9 cellular contexts compared by ENCODE assay signal in genomic region chr21:42850866-42851391, GRCh38. TPM values are rescaled to one million over a fixed set of nuclear protein-coding genes. Genes with fewer than 3 reads are reported as not detected.
DNase-seq lines count a peak whose midpoint lies in the region; ATAC-seq and TF ChIP-seq lines count a peak whose summit lies in the region.
"Had no signal": no experiment of that assay in that cellular context is flagged by ENCODE, and none has a peak within 500 bp of the region (broad histone marks: within the 10 kb centered on the region; RNA-seq: fewer than 3 reads in every experiment).

No MANE protein-coding gene starts in this region.

- ATAC-seq in naive B cell (ENCODE audit: low read depth in 2 of 2): peak; percentile 53 to 62
- ATAC-seq in GM18870 (IDR thresholded peaks at IDR 0.05; ENCODE audit: unreplicated experiment): no peak
- ATAC-seq in GM19351 (IDR thresholded peaks at IDR 0.05; ENCODE audit: unreplicated experiment): no peak

- no peaks in the 10 kb centered on the region for H3K79me2 ChIP-seq in hepatocyte

- peaks cover 0 to 16% (median 8%) of the 10 kb centered on the region in 3 donors for H3K4me1 Mint-ChIP-seq in naive B cell

- no peak overlapping the region for H3K4me2 ChIP-seq in hepatocyte

- H3K9me2 ChIP-seq in hepatocyte (replicated peaks; ENCODE audit: insufficient read depth): no peaks in the 10 kb centered on the region

- H3K4me3 Mint-ChIP-seq in naive B cell: no peak overlapping the region

- H4K20me1 ChIP-seq in hepatocyte (ENCODE audit: insufficient read depth, poor library complexity, severe bottlenecking): no peaks in the 10 kb centered on the region

- no peak overlapping the region for H2AFZ ChIP-seq in hepatocyte

- TF ChIP-seq CTCF in GM06990 (IDR thresholded peaks at IDR 0.05; ENCODE audit: insufficient read depth, low read length, poor library complexity, severe bottlenecking): peak; percentile 54
- peak; percentile 51 for TF ChIP-seq CTCF in astrocyte of the spinal cord (IDR thresholded peaks at IDR 0.05; ENCODE audit: low read depth, low read length)
- no peak for TF ChIP-seq CTCF in hepatocyte (IDR thresholded peaks at IDR 0.05; ENCODE audit: poor library complexity)

- H3K27me3 Mint-ChIP-seq in naive B cell: no peaks in the 10 kb centered on the region

- H3K9me3 ChIP-seq in MG63: no peaks in the 10 kb centered on the region
- no peaks in the 10 kb centered on the region for H3K9me3 ChIP-seq in hepatocyte (ENCODE audit: low read depth)
- H3K9me3 ChIP-seq: SJSA1 had no signal

- H3K4me3 ChIP-seq in GM06990 (replicated peaks; ENCODE audit: low read depth, low read length) (no peak overlapping the region), MG63 (no peak overlapping the region), astrocyte of the spinal cord (ENCODE audit: low read depth, low read length) (no peak overlapping the region), hepatocyte (no peak overlapping the region)
- H3K4me3 ChIP-seq: SJSA1 had no signal

- peaks cover 22 to 24% of the 10 kb centered on the region in 2 donors for H3K36me3 Mint-ChIP-seq in naive B cell

- H3K9me3 Mint-ChIP-seq in naive B cell: peaks cover 0 to 4% (median 0%) of the 10 kb centered on the region in 7 donors

- no peaks in the 10 kb centered on the region for H3K27me3 ChIP-seq in GM06990 (replicated peaks; ENCODE audit: control insufficient read depth, insufficient read depth, low read length)
- no peaks in the 10 kb centered on the region for H3K27me3 ChIP-seq in MG63
- no peaks in the 10 kb centered on the region for H3K27me3 ChIP-seq in hepatocyte
- H3K27me3 ChIP-seq: SJSA1 had no signal

- no peak overlapping the region for H3K27ac ChIP-seq in hepatocyte
- H3K27ac ChIP-seq: SJSA1 had no signal

- 96% methylated on average over 21 of the region's 21 CpGs for WGBS in hepatocyte (ENCODE audit: low lambda C conversion rate, missing lambda C conversion rate)

- in situ Hi-C loops in astrocyte of the spinal cord (cut with HindIII; ENCODE audit: low sequenced_read_pairs): no loop called here

- peaks cover 68% of the 10 kb centered on the region for H3K36me3 ChIP-seq in GM06990 (ENCODE audit: control insufficient read depth, insufficient read depth, low read length)
- H3K36me3 ChIP-seq in MG63: peaks cover 87% of the 10 kb centered on the region
- H3K36me3 ChIP-seq in hepatocyte (replicated peaks; ENCODE audit: insufficient read depth, low read depth): no peaks in the 10 kb centered on the region

- no peaks in the 10 kb centered on the region for H3K4me1 ChIP-seq in hepatocyte (ENCODE audit: insufficient read depth)
- H3K4me1 ChIP-seq: SJSA1 had no signal

- no peak overlapping the region for H3K27ac Mint-ChIP-seq in naive B cell

- DNase-seq in GM06990 (ENCODE audit: extremely low read depth, insufficient read length) (no peak), MG63 (peak; percentile 39), astrocyte of the spinal cord (ENCODE audit: low read depth, low spot score) (no peak), naive B cell (peak; percentile 18), NCI-H345 treated with DMSO at 0.1 percent for 48 hours (lab: John Stamatoyannopoulos, UW; ENCODE audit: unreplicated experiment) (no peak), hepatocyte (ENCODE audit: low spot score) (no peak)

RNA-seq across cellular contexts. Expression of gene WDR4, which starts 28.4 kb away (rescaled TPM):
- total RNA-seq in MG63 (2014; rRNA removed; shearing (Covaris generic); ENCODE audit: low replicate concordance): 18.9 and 59.2 TPM in 2 replicates
- 10 to 100 TPM in 4 of 6 donors, 1 to 10 TPM in 2; 8.7 to 18.4 (median 10.5) TPM for polyA plus RNA-seq in naive B cell (ENCODE audit: low read depth in 6 of 6)
- 4.2 and 6.4 TPM in 2 replicates for total RNA-seq in hepatocyte
- 10.1 and 11.1 TPM in 2 replicates for polyA plus RNA-seq in hepatocyte

RNA-seq across cellular contexts. Expression of gene NDUFV3, which starts 42.2 kb away (rescaled TPM):
- 72.1 and 78.1 TPM in 2 replicates for total RNA-seq in MG63 (2014; rRNA removed; shearing (Covaris generic); ENCODE audit: low replicate concordance)
- polyA plus RNA-seq in naive B cell (ENCODE audit: low read depth in 6 of 6): 10 to 100 TPM in 4 of 6 donors, 1 to 10 TPM in 2; 4.3 to 22.0 (median 12.4) TPM
- 31.9 and 34.1 TPM in 2 replicates for total RNA-seq in hepatocyte
- polyA plus RNA-seq in hepatocyte: 36.3 and 39.7 TPM in 2 replicates

Comparison
In these comparisons a context has a peak if more than half of its experiments do, and no peak if none do; other contexts are left out.
1. DNase-seq: peak in MG63 (single experiment) and naive B cell (single experiment); none in GM06990 (single experiment), astrocyte of the spinal cord (single experiment), NCI-H345 treated with DMSO at 0.1 percent for 48 hours (single experiment) and hepatocyte (single experiment).
2. ATAC-seq: peak in naive B cell (2 of 2); none in GM18870 (single experiment) and GM19351 (single experiment).